ENCODE assay signal across 8 cellular contexts in genomic region chr19:57067440-57067839, GRCh38. TPM values are rescaled to one million over a fixed set of nuclear protein-coding genes. Genes with fewer than 3 reads are reported as not detected.
"Had no signal": no experiment of that assay in that cellular context is flagged by ENCODE, and none has a peak within 500 bp of the region (broad histone marks: within the 10 kb centered on the region; RNA-seq: fewer than 3 reads in every experiment).

No MANE protein-coding gene starts in this region.

- FAIRE-seq: HTR-8/SVneo had no signal

- H3K27ac ChIP-seq: HL-60 had no signal

- DNase-seq: IMR-90, KBM-7, KG1 had no signal

RNA-seq across cellular contexts. Expression of gene USP29, which starts 52.3 kb away (rescaled TPM):
- total RNA-seq: HT-29, HT1080, IMR-90 had no signal
- polyA plus RNA-seq: IgD-negative memory B cell, IMR-90 had no signal
